ENCODE assay signal across 24 cellular contexts in genomic region chr3:150324825-150325224, GRCh38.
DNase-seq lines count a peak whose midpoint lies in the region; ATAC-seq and TF ChIP-seq lines count a peak whose summit lies in the region.
"Had no signal": no experiment of that assay in that cellular context is flagged by ENCODE, and none has a peak within 500 bp of the region (broad histone marks: within the 10 kb centered on the region; RNA-seq: fewer than 3 reads in every experiment).

No MANE protein-coding gene starts in this region.

- H3K9me3 ChIP-seq in trophoblast cell (ENCODE audit: insufficient read depth, low read depth, low read length) = no peaks in the 10 kb centered on the region
- no peaks in the 10 kb centered on the region for H3K9me3 ChIP-seq in psoas muscle
- H3K9me3 ChIP-seq: breast epithelium, right lobe of liver, tibial artery had no signal

- peaks cover 24 to 32% of the 10 kb centered on the region in 2 experiments for H3K4me1 ChIP-seq in trophoblast cell (ENCODE audit: control insufficient read depth in 1 of 2, insufficient read depth in 2 of 2, low read length in 2 of 2)
- no peaks in the 10 kb centered on the region for H3K4me1 ChIP-seq in psoas muscle
- H3K4me1 ChIP-seq: breast epithelium, right lobe of liver had no signal

- H3K4me2 ChIP-seq in trophoblast cell (ENCODE audit: low read length) = no peak overlapping the region

- H3K18ac ChIP-seq in trophoblast cell (ENCODE audit: low read length) = no peak overlapping the region

- H4K8ac ChIP-seq in trophoblast cell (ENCODE audit: low read depth, low read length) = peak overlapping the region; percentile 25

- H2AFZ ChIP-seq in trophoblast cell (ENCODE audit: insufficient read depth, low read length, poor library complexity) = no peak overlapping the region

- TF ChIP-seq CTCF in epithelial cell of esophagus (IDR thresholded peaks at IDR 0.05; ENCODE audit: insufficient read depth, low read depth, low read length, missing control alignments) (no peak), psoas muscle (IDR thresholded peaks at IDR 0.05) (no peak)

- peak overlapping the region; percentile 93 for H2BK12ac ChIP-seq in trophoblast cell (ENCODE audit: low read length)

- H3K27ac ChIP-seq in trophoblast cell (ENCODE audit: low read depth, low read length) (peak overlapping the region; percentile 62), psoas muscle (no peak overlapping the region)
- H3K27ac ChIP-seq: 22Rv1, breast epithelium, right lobe of liver, tibial artery had no signal

- peak overlapping the region; percentile 91 for H2BK120ac ChIP-seq in trophoblast cell (ENCODE audit: insufficient read depth, low read length, poor library complexity)

- H3K36me3 ChIP-seq in trophoblast cell (ENCODE audit: control insufficient read depth in 1 of 2, insufficient read depth in 2 of 2, low read length in 2 of 2) (no peaks in the 10 kb centered on the region), psoas muscle (ENCODE audit: insufficient read depth in 1 of 2, low read depth in 1 of 2) (no peaks in the 10 kb centered on the region)
- H3K36me3 ChIP-seq: breast epithelium, right lobe of liver, tibial artery had no signal

- DNase-seq in NCI-H1417 (lab: John Stamatoyannopoulos, UW) = peak in 2 of 3 experiments; percentile 62 to 81
- no peak for DNase-seq in NCI-H1417 treated with DMSO at 0.1 percent for 48 hours (lab: John Stamatoyannopoulos, UW)
- peak; percentile 50 for DNase-seq in OCI-M1 (lab: John Stamatoyannopoulos, UW)
- peak; percentile 20 for DNase-seq in epithelial cell of esophagus (ENCODE audit: low read depth)
- peak; percentile 25 to 49 for DNase-seq in trophoblast cell
- no peak for DNase-seq in psoas muscle
- DNase-seq in activated CD8-positive, alpha-beta memory T cell treated with anti-CD3 and anti-CD28 coated beads, Interleukin-2, amount 50 U/mL, for 48 hours = no peak
- DNase-seq: activated CD4-positive, CD25-positive, alpha-beta regulatory T cell treated with anti-CD3 and anti-CD28 coated beads, Interleukin-2, amount 50 U/mL, for 72 hours; activated naive CD4-positive, alpha-beta T cell; activated T-cell treated with anti-CD3 and anti-CD28 coated beads, Interleukin-2, amount 50 U/mL, for 4 hours; amniotic stem cell; CD4-positive, CD25-positive, alpha-beta regulatory T cell; DMS 273 treated with DMSO at 0.1 percent for 48 hours; NCI-H1048; NCI-H2081 treated with DMSO at 0.1 percent for 48 hours; NCI-H524 treated with DMSO at 0.1 percent for 48 hours; posterior cingulate gyrus; right lobe of liver; SHP77; T-helper 9 cell; tibial artery had no signal

- H2AK5ac ChIP-seq in trophoblast cell (ENCODE audit: low read length) = peak overlapping the region; percentile 51

- WGBS in trophoblast cell (ENCODE audit: extremely low coverage, insufficient coverage, insufficient read length) = no CpG with 5 or more reads among the region's 3 CpGs
- WGBS in psoas muscle, 3 donors = 82 to 89% (median 84%) methylated on average over 3 of the region's 3 CpGs

- peak overlapping the region; percentile 8 for H3K4ac ChIP-seq in trophoblast cell (ENCODE audit: low read depth, low read length)

- no peaks in the 10 kb centered on the region for H3K27me3 ChIP-seq in trophoblast cell (ENCODE audit: insufficient read depth, low read length)
- H3K27me3 ChIP-seq in psoas muscle (ENCODE audit: insufficient read depth in 3 of 3, low read length in 2 of 3) = peaks cover 0 to 3% (median 0%) of the 10 kb centered on the region in 3 donors
- H3K27me3 ChIP-seq: breast epithelium, right lobe of liver, tibial artery had no signal

- peak overlapping the region; percentile 44 for H3K14ac ChIP-seq in trophoblast cell (ENCODE audit: low read length)

- ATAC-seq in HG03342 (IDR thresholded peaks at IDR 0.05; ENCODE audit: unreplicated experiment) (no peak), psoas muscle (no peak)
- ATAC-seq: activated T-cell treated with anti-CD3 and anti-CD28 coated beads, Interleukin-2, amount 50 U/mL, for 4 hours; right lobe of liver had no signal

- no peak overlapping the region for H3K4me3 ChIP-seq in epithelial cell of esophagus (ENCODE audit: low read length)
- H3K4me3 ChIP-seq in trophoblast cell (ENCODE audit: low read depth, low read length) = no peak overlapping the region
- no peak overlapping the region for H3K4me3 ChIP-seq in psoas muscle
- H3K4me3 ChIP-seq: breast epithelium, right lobe of liver, tibial artery had no signal

- peak overlapping the region; percentile 82 for H2BK5ac ChIP-seq in trophoblast cell (ENCODE audit: low read depth, low read length, poor library complexity)

- H4K12ac ChIP-seq in trophoblast cell (ENCODE audit: low read depth, low read length) = no peak overlapping the region

- H3K79me2 ChIP-seq in trophoblast cell (ENCODE audit: control insufficient read depth, insufficient read depth, low read length, poor library complexity) = peaks cover 3% of the 10 kb centered on the region

- no peak overlapping the region for H3K23ac ChIP-seq in trophoblast cell (ENCODE audit: low read length)

- intact Hi-C loops in psoas muscle (cut with DNase I) = no loop called here

- H4K91ac ChIP-seq in trophoblast cell (ENCODE audit: low read depth, low read length) = peak overlapping the region; percentile 67

- no peak overlapping the region for H3K9ac ChIP-seq in trophoblast cell (ENCODE audit: low read length)

- peaks cover 29% of the 10 kb centered on the region for H3K79me1 ChIP-seq in trophoblast cell (ENCODE audit: low read length)

Comparison
In these comparisons a context has a peak if more than half of its experiments do, and no peak if none do; other contexts are left out.
1. DNase-seq: peak in NCI-H1417 (2 of 3), OCI-M1 (single experiment), epithelial cell of esophagus (single experiment) and trophoblast cell (2 of 2); none in NCI-H1417 treated with DMSO at 0.1 percent for 48 hours (single experiment), psoas muscle (0 of 2) and activated CD8-positive, alpha-beta memory T cell treated with anti-CD3 and anti-CD28 coated beads, Interleukin-2, amount 50 U/mL, for 48 hours (single experiment).